In genomic region chr15:91047545-91048199, GRCh38 we compare ENCODE assay signal across 12 cellular contexts. TPM values are rescaled to one million over a fixed set of nuclear protein-coding genes. Genes with fewer than 3 reads are reported as not detected.
A peak's percentile ranks its signal among the peaks of the same experiment; 100 is the strongest.
DNase-seq lines count a peak whose midpoint lies in the region; FAIRE-seq and TF ChIP-seq lines count a peak whose summit lies in the region.
"Had no signal": no experiment of that assay in that cellular context is flagged by ENCODE, and none has a peak within 500 bp of the region (broad histone marks: within the 10 kb centered on the region; RNA-seq: fewer than 3 reads in every experiment).

No MANE protein-coding gene starts in this region.

- peak overlapping the region; percentile 33; the same call in 1 of the 2 replicates for H3K4me3 ChIP-seq in SK-N-MC
- no peak overlapping the region for H3K4me3 ChIP-seq in sigmoid colon
- H3K4me3 ChIP-seq: colonic mucosa, MG63, smooth muscle cell, thyroid gland had no signal

- no peak for FAIRE-seq in GM12892 (lab: Jason Lieb, UNC)
- FAIRE-seq: islet of Langerhans had no signal

- DNase-seq in DMS53 treated with DMSO at 0.1 percent for 48 hours (lab: John Stamatoyannopoulos, UW; ENCODE audit: unreplicated experiment) (peak; percentile 22), Kasumi-1 (lab: John Stamatoyannopoulos, UW) (peak; percentile 73 to 75), SK-N-MC (ENCODE audit: low read depth, low spot score) (no peak), kidney glomerular epithelial cell (lab: John Stamatoyannopoulos, UW) (peak; percentile 2), GM12892 (ENCODE audit: insufficient read length) (no peak), middle frontal gyrus (ENCODE audit: extremely low spot score, low spot score) (no peak), sigmoid colon (no peak)
- DNase-seq: colonic mucosa, MG63, thyroid gland had no signal

- no peak for TF ChIP-seq CTCF in sigmoid colon (IDR thresholded peaks at IDR 0.05)

- WGBS in sigmoid colon, 2 donors: 3 to 6% methylated on average over 3 of the region's 4 CpGs

- TF ChIP-seq EP300 in sigmoid colon (IDR thresholded peaks at IDR 0.05): no peak

- H3K36me3 ChIP-seq in SK-N-MC (ENCODE audit: insufficient read depth, low read length) (no peaks in the 10 kb centered on the region), sigmoid colon (no peaks in the 10 kb centered on the region)
- H3K36me3 ChIP-seq: colonic mucosa, MG63, thyroid gland had no signal

- H3K9me3 ChIP-seq in SK-N-MC (ENCODE audit: low read depth, low read length) (no peaks in the 10 kb centered on the region), sigmoid colon (no peaks in the 10 kb centered on the region)
- H3K9me3 ChIP-seq: colonic mucosa, MG63, thyroid gland had no signal

- no peaks in the 10 kb centered on the region for H3K4me1 ChIP-seq in sigmoid colon
- H3K4me1 ChIP-seq: thyroid gland had no signal

- H3K27ac ChIP-seq in SK-N-MC (peak overlapping the region; percentile 67; the same call in 1 of the 2 replicates), sigmoid colon (no peak overlapping the region)
- H3K27ac ChIP-seq: colonic mucosa, thyroid gland had no signal

- TF ChIP-seq POLR2A in GM12892 (IDR thresholded peaks at IDR 0.05; ENCODE audit: low read depth, low read length) (no peak), sigmoid colon (IDR thresholded peaks at IDR 0.05) (no peak)

- H3K9ac ChIP-seq in SK-N-MC (ENCODE audit: insufficient read length): no peak overlapping the region

- H3K27me3 ChIP-seq in sigmoid colon: no peaks in the 10 kb centered on the region
- H3K27me3 ChIP-seq: colonic mucosa, thyroid gland had no signal

- intact Hi-C loops in sigmoid colon (cut with DNase I): no loop called here

RNA-seq across cellular contexts. Expression of gene VPS33B, which starts 25.3 kb away (rescaled TPM):
- 18.5 TPM for polyA plus RNA-seq in GM12892 (2012; ENCODE audit: missing spikeins)
- total RNA-seq in sigmoid colon: 1 to 10 TPM; 6.6 to 9.3 (median 7.6) TPM
- polyA plus RNA-seq in sigmoid colon: 10 to 100 TPM in 2 of 3 donors, 1 to 10 TPM in 1; 7.4 to 13.4 (median 13.2) TPM

RNA-seq across cellular contexts. Expression of gene SV2B, which starts 52.4 kb away (rescaled TPM):
- 6.8 TPM for polyA plus RNA-seq in GM12892 (2012; ENCODE audit: missing spikeins)
- 1 to 10 TPM; 2.5 to 5.0 (median 3.6) TPM for total RNA-seq in sigmoid colon
- polyA plus RNA-seq in sigmoid colon: 1 to 10 TPM in 1 of 3 donors, not detected in 2; 2.0 TPM
- total RNA-seq: smooth muscle cell had no signal
- polyA plus RNA-seq: smooth muscle cell had no signal

RNA-seq across cellular contexts. Expression of gene PRC1, which starts 53.3 kb away (rescaled TPM):
- polyA plus RNA-seq in GM12892 (2012; ENCODE audit: missing spikeins): 72.3 TPM
- total RNA-seq in sigmoid colon: 10 to 100 TPM in 1 of 4 donors, 1 to 10 TPM in 3; 1.8 to 13.8 (median 6.4) TPM
- 10 to 100 TPM in 2 of 3 donors, 1 to 10 TPM in 1; 4.8 to 44.2 (median 12.3) TPM for polyA plus RNA-seq in sigmoid colon

Comparison
In these comparisons a context has a peak if more than half of its experiments do, and no peak if none do; other contexts are left out.
1. DNase-seq: peak in DMS53 treated with DMSO at 0.1 percent for 48 hours (single experiment), Kasumi-1 (2 of 2) and kidney glomerular epithelial cell (single experiment); none in SK-N-MC (single experiment), GM12892 (single experiment), middle frontal gyrus (single experiment) and sigmoid colon (single experiment).